ENCODE assay signal across 30 cellular contexts in genomic region chr10:132365102-132365501, GRCh38. TPM values are rescaled to one million over a fixed set of nuclear protein-coding genes. Genes with fewer than 3 reads are reported as not detected.
DNase-seq lines count a peak whose midpoint lies in the region; ATAC-seq, FAIRE-seq and TF ChIP-seq lines count a peak whose summit lies in the region.
"Had no signal": no experiment of that assay in that cellular context is flagged by ENCODE, and none has a peak within 500 bp of the region (broad histone marks: within the 10 kb centered on the region; RNA-seq: fewer than 3 reads in every experiment).

No MANE protein-coding gene starts in this region.

- H2BK12ac ChIP-seq in H1 (ENCODE audit: low read depth, low read length): no peak overlapping the region

- H2AFZ ChIP-seq in H1 (ENCODE audit: low read length): no peak overlapping the region

- H4K20me1 ChIP-seq in H1 (replicated peaks in 1 of 2; ENCODE audit: control insufficient read depth in 1 of 2, insufficient read depth in 2 of 2, low read length in 2 of 2): peaks cover 0 to 5% of the 10 kb centered on the region in 2 experiments

- no peak for ATAC-seq in stimulated activated effector memory CD8-positive, alpha-beta T cell treated with anti-CD3 and anti-CD28 coated beads, Interleukin-12 subunit alpha, Interleukin-12 subunit beta, amount 100 ng/mL, for 72 hours
- ATAC-seq in T-cell (replicated peaks in 1 of 4): no peak
- ATAC-seq: CD8-positive, alpha-beta T cell; T-helper 17 cell had no signal

- no peak overlapping the region; the same call in 1 of the 2 replicates for H4K8ac ChIP-seq in H1 (ENCODE audit: extremely low read depth, insufficient read depth, low read length)

- no peak overlapping the region for H3K4me3 Mint-ChIP-seq in activated T-helper 1 cell treated with anti-CD3 and anti-CD28 coated beads, Interleukin-12 subunit alpha, Interleukin-12 subunit beta, Interleukin-2, Interleukin-4 antibody, amounts not matched to agents 30 ng/mL and 10 ng/mL and 1 ng/mL, durations not matched to agents 14 hours and 24 hours and 36 hours
- no peak overlapping the region for H3K4me3 Mint-ChIP-seq in stimulated activated effector memory CD8-positive, alpha-beta T cell treated with anti-CD3 and anti-CD28 coated beads, Interleukin-12 subunit alpha, Interleukin-12 subunit beta, amount 100 ng/mL, for 72 hours
- H3K4me3 Mint-ChIP-seq in Calu3 (ENCODE audit: low read depth, unreplicated experiment) (no peak overlapping the region), T-cell (no peak overlapping the region)
- H3K4me3 Mint-ChIP-seq: activated naive CD8-positive, alpha-beta T cell treated with anti-CD3 and anti-CD28 coated beads, Interleukin-2, amount 10 ng/mL, durations not matched to agents 7 days and 5 days; B cell; CD8-positive, alpha-beta T cell; dendritic cell treated with granulocyte-macrophage colony-stimulating factor and Interleukin-4, amounts not matched to agents 40 ng/mL and 50 ng/mL, for 4 days; IgD-negative memory B cell; T-helper 17 cell had no signal

- no peak overlapping the region for H2BK5ac ChIP-seq in H1 (ENCODE audit: low read depth, low read length)

- 89% methylated on average over 8 of the region's 9 CpGs; no CpG with 5 or more reads in 1 of the 2 experiments for WGBS in H1 (ENCODE audit: extremely low coverage in 1 of 2, insufficient coverage in 1 of 2, insufficient read length in 1 of 2, insufficient replicate concordance in 2 of 2, low coverage in 1 of 2, low lambda C conversion rate in 2 of 2, missing lambda C conversion rate in 1 of 2), 2 experiments

- POLR2A ChIA-PET in H1 (lab: Charles Lee; ENCODE audit: partially characterized antibody) (no interaction called here), T-cell (lab: Charles Lee) (no interaction called here)

- H3K79me2 ChIP-seq in H1 (ENCODE audit: control insufficient read depth in 1 of 2, insufficient read depth in 2 of 2, low read length in 2 of 2): no peaks in the 10 kb centered on the region

- H3K36me3 ChIP-seq in H1 (ENCODE audit: control insufficient read depth in 2 of 4, insufficient read depth in 4 of 4, low read length in 3 of 4): no peaks in the 10 kb centered on the region; a peak in 1 of 8 replicates
- H3K36me3 ChIP-seq: uterus had no signal

- H3K9me3 ChIP-seq in H1 (ENCODE audit: insufficient read depth in 2 of 2, low read depth in 1 of 2, low read length in 1 of 2): no peaks in the 10 kb centered on the region
- H3K9me3 ChIP-seq: esophagus squamous epithelium, thoracic aorta, uterus had no signal

- CTCF ChIA-PET in H1 (lab: Charles Lee; ENCODE audit: partially characterized antibody) (no interaction called here), Calu3 (lab: Charles Lee) (no interaction called here), T-cell (lab: Charles Lee) (no interaction called here)

- no peak overlapping the region for H3K14ac ChIP-seq in H1 (ENCODE audit: insufficient read length)

- DNase-seq in activated effector memory CD4-positive, alpha-beta T cell treated with anti-CD3 and anti-CD28 coated beads, Interleukin-2, amount 50 U/mL, for 16 hours: peak; percentile 16
- DNase-seq in activated effector memory CD4-positive, alpha-beta T cell treated with Interleukin-2 at 50 U/mL for 16 hours: no peak
- DNase-seq in activated T-helper 1 cell treated with anti-CD3 and anti-CD28 coated beads, Interleukin-12 subunit alpha, Interleukin-12 subunit beta, Interleukin-2, Interleukin-4 antibody, amounts not matched to agents 30 ng/mL and 10 ng/mL and 1 ng/mL, durations not matched to agents 14 hours and 24 hours and 36 hours (ENCODE audit: low spot score): no peak
- DNase-seq in H1 (ENCODE audit: low read depth in 1 of 2, low spot score in 2 of 2) (no peak), Calu3 (no peak), T-cell (no peak)
- no peak for DNase-seq in stimulated activated effector memory CD8-positive, alpha-beta T cell treated with anti-CD3 and anti-CD28 coated beads, Interleukin-12 subunit alpha, Interleukin-12 subunit beta, amount 100 ng/mL, for 72 hours (ENCODE audit: low spot score in 2 of 2)
- DNase-seq: ACHN; activated naive CD8-positive, alpha-beta T cell treated with anti-CD3 and anti-CD28 coated beads, Interleukin-2, amount 10 ng/mL, durations not matched to agents 7 days and 5 days; CD8-positive, alpha-beta T cell; DMS 273 treated with DMSO at 0.1 percent for 48 hours; esophagus squamous epithelium; foreskin keratinocyte; midbrain; MV-4-11; naive B cell; NCI-H1436 treated with DMSO at 0.1 percent for 48 hours; NCI-H2081 treated with DMSO at 0.1 percent for 48 hours; NCI-H2227 treated with DMSO at 0.1 percent for 48 hours; NCI-H526; NK-92 treated with Interleukin-12 subunit alpha and Interleukin-12 subunit beta, amount 100 ng/mL, for 24 hours; T-helper 17 cell had no signal

- no peak overlapping the region for H3K4ac ChIP-seq in H1 (replicated peaks; ENCODE audit: insufficient read length, low read depth, low read length)

- no peak overlapping the region for H3K27ac ChIP-seq in H1 (ENCODE audit: low read depth, low read length)
- H3K27ac ChIP-seq: esophagus squamous epithelium, foreskin keratinocyte, skin epidermis, thoracic aorta, uterus had no signal

- H4K91ac ChIP-seq in H1 (replicated peaks; ENCODE audit: insufficient read length, low read length): no peak overlapping the region

- H3K79me1 ChIP-seq in H1 (ENCODE audit: low read depth, low read length): no peaks in the 10 kb centered on the region

- H3K4me1 Mint-ChIP-seq in activated T-helper 1 cell treated with anti-CD3 and anti-CD28 coated beads, Interleukin-12 subunit alpha, Interleukin-12 subunit beta, Interleukin-2, Interleukin-4 antibody, amounts not matched to agents 30 ng/mL and 10 ng/mL and 1 ng/mL, durations not matched to agents 14 hours and 24 hours and 36 hours (ENCODE audit: low read depth): peaks cover 8% of the 10 kb centered on the region
- H3K4me1 Mint-ChIP-seq in stimulated activated effector memory CD8-positive, alpha-beta T cell treated with anti-CD3 and anti-CD28 coated beads, Interleukin-12 subunit alpha, Interleukin-12 subunit beta, amount 100 ng/mL, for 72 hours: peaks cover 9% of the 10 kb centered on the region
- no peaks in the 10 kb centered on the region for H3K4me1 Mint-ChIP-seq in Calu3 (ENCODE audit: low read depth, unreplicated experiment)
- no peaks in the 10 kb centered on the region for H3K4me1 Mint-ChIP-seq in T-cell
- H3K4me1 Mint-ChIP-seq: B cell, IgD-negative memory B cell had no signal

- no peak overlapping the region for H3K18ac ChIP-seq in H1 (ENCODE audit: extremely low read depth, low read length)

- BruUV-seq in Calu3 (replicated peaks; lab: Mats Ljungman, UMichigan): no TSS peak

- TF ChIP-seq POLR2A in H1 (IDR thresholded peaks at IDR 0.05; ENCODE audit: control extremely low read depth in 1 of 2, low read depth in 2 of 2, low read length in 2 of 2): no peak

- no peak overlapping the region for H2BK15ac ChIP-seq in H1 (ENCODE audit: low read length)

- peaks cover 0 to 7% (median 1%) of the 10 kb centered on the region in 4 experiments; a peak in 3 of 7 replicates for H3K4me1 ChIP-seq in H1 (replicated peaks in 1 of 4; ENCODE audit: control insufficient read depth in 3 of 4, insufficient read depth in 4 of 4, low read length in 3 of 4)
- H3K4me1 ChIP-seq: esophagus squamous epithelium, foreskin keratinocyte, uterus had no signal

- H4K5ac ChIP-seq in H1 (ENCODE audit: insufficient read length, low read depth, low read length): no peak overlapping the region

- no peak for TF ChIP-seq EP300 in H1 (IDR thresholded peaks at IDR 0.05; ENCODE audit: borderline replicate concordance in 1 of 2, low read depth in 2 of 2, low read length in 2 of 2)

- no peak for FAIRE-seq in H1 (lab: Jason Lieb, UNC)
- FAIRE-seq: endometrium, H54 had no signal

- TF ChIP-seq RAD21 in H1 (IDR thresholded peaks at IDR 0.05 in 1 of 2, conservative IDR thresholded peaks at IDR 0.05 in 1 of 2; ENCODE audit: low read depth in 2 of 2, low read length in 2 of 2): no peak

- no peak overlapping the region for H3K23ac ChIP-seq in H1 (ENCODE audit: insufficient read length)

- peaks cover 3% of the 10 kb centered on the region for H3K36me3 Mint-ChIP-seq in activated T-helper 1 cell treated with anti-CD3 and anti-CD28 coated beads, Interleukin-12 subunit alpha, Interleukin-12 subunit beta, Interleukin-2, Interleukin-4 antibody, amounts not matched to agents 30 ng/mL and 10 ng/mL and 1 ng/mL, durations not matched to agents 14 hours and 24 hours and 36 hours (ENCODE audit: low read depth)
- peaks cover 12% of the 10 kb centered on the region for H3K36me3 Mint-ChIP-seq in stimulated activated effector memory CD8-positive, alpha-beta T cell treated with anti-CD3 and anti-CD28 coated beads, Interleukin-12 subunit alpha, Interleukin-12 subunit beta, amount 100 ng/mL, for 72 hours
- H3K36me3 Mint-ChIP-seq in Calu3 (ENCODE audit: insufficient read depth, unreplicated experiment): peaks cover 5% of the 10 kb centered on the region
- peaks cover 36% of the 10 kb centered on the region for H3K36me3 Mint-ChIP-seq in T-cell

- no peak overlapping the region for H3K4me2 ChIP-seq in H1 (ENCODE audit: insufficient read depth in 1 of 2, low read depth in 2 of 2, low read length in 2 of 2)

- H3K56ac ChIP-seq in H1 (replicated peaks; ENCODE audit: insufficient read length, low read depth, low read length): no peak overlapping the region

- intact Hi-C loops in activated T-helper 1 cell treated with anti-CD3 and anti-CD28 coated beads, Interleukin-12 subunit alpha, Interleukin-12 subunit beta, Interleukin-2, Interleukin-4 antibody, amounts not matched to agents 30 ng/mL and 10 ng/mL and 1 ng/mL, durations not matched to agents 14 hours and 24 hours and 36 hours (cut with micrococcal nuclease): loop anchor here (2.0 to 10.0 kb wide), 2 partner anchors 24 to 250 kb away; no protein-coding TSS in a partner anchor
- intact Hi-C loops in Calu3 (cut with micrococcal nuclease; ENCODE audit: unreplicated experiment): no loop called here

- H2BK20ac ChIP-seq in H1 (ENCODE audit: low read length): no peak overlapping the region

- peaks cover 7% of the 10 kb centered on the region; the same call in 1 of the 2 replicates for H3K23me2 ChIP-seq in H1 (ENCODE audit: low read depth, low read length)

- no peaks in the 10 kb centered on the region for H3K27me3 Mint-ChIP-seq in activated T-helper 1 cell treated with anti-CD3 and anti-CD28 coated beads, Interleukin-12 subunit alpha, Interleukin-12 subunit beta, Interleukin-2, Interleukin-4 antibody, amounts not matched to agents 30 ng/mL and 10 ng/mL and 1 ng/mL, durations not matched to agents 14 hours and 24 hours and 36 hours (ENCODE audit: insufficient read depth)
- H3K27me3 Mint-ChIP-seq in Calu3 (ENCODE audit: unreplicated experiment) (no peaks in the 10 kb centered on the region), T-cell (no peaks in the 10 kb centered on the region)
- H3K27me3 Mint-ChIP-seq: activated naive CD8-positive, alpha-beta T cell treated with anti-CD3 and anti-CD28 coated beads, Interleukin-2, amount 10 ng/mL, durations not matched to agents 7 days and 5 days; B cell; dendritic cell treated with granulocyte-macrophage colony-stimulating factor and Interleukin-4, amounts not matched to agents 40 ng/mL and 50 ng/mL, for 4 days; T-helper 17 cell had no signal

- peaks cover 11% of the 10 kb centered on the region for H3K9me3 Mint-ChIP-seq in activated T-helper 1 cell treated with anti-CD3 and anti-CD28 coated beads, Interleukin-12 subunit alpha, Interleukin-12 subunit beta, Interleukin-2, Interleukin-4 antibody, amounts not matched to agents 30 ng/mL and 10 ng/mL and 1 ng/mL, durations not matched to agents 14 hours and 24 hours and 36 hours
- H3K9me3 Mint-ChIP-seq in stimulated activated effector memory CD8-positive, alpha-beta T cell treated with anti-CD3 and anti-CD28 coated beads, Interleukin-12 subunit alpha, Interleukin-12 subunit beta, amount 100 ng/mL, for 72 hours: peaks cover 5% of the 10 kb centered on the region
- no peaks in the 10 kb centered on the region for H3K9me3 Mint-ChIP-seq in Calu3 (ENCODE audit: low read depth, unreplicated experiment)
- no peaks in the 10 kb centered on the region for H3K9me3 Mint-ChIP-seq in T-cell
- H3K9me3 Mint-ChIP-seq: CD8-positive, alpha-beta T cell; dendritic cell treated with granulocyte-macrophage colony-stimulating factor and Interleukin-4, amounts not matched to agents 40 ng/mL and 50 ng/mL, for 4 days; IgD-negative memory B cell had no signal

- no peak for TF ChIP-seq CTCF in H1 (IDR thresholded peaks at IDR 0.05; ENCODE audit: control extremely low read depth in 1 of 3, insufficient read depth in 1 of 3, low read depth in 1 of 3, low read length in 3 of 3)
- no peak for TF ChIP-seq CTCF in Calu3 (IDR thresholded peaks at IDR 0.05; ENCODE audit: unreplicated experiment)

- H2AK5ac ChIP-seq in H1 (ENCODE audit: low read depth, low read length): no peak overlapping the region

- H3K9ac ChIP-seq in H1 (replicated peaks in 1 of 4; ENCODE audit: extremely low read depth in 1 of 4, low read depth in 3 of 4, low read length in 3 of 4): no peak overlapping the region

- no peak overlapping the region for H2BK120ac ChIP-seq in H1 (replicated peaks; ENCODE audit: low read depth, low read length)

- no peak overlapping the region for H3K4me3 ChIP-seq in H1 (ENCODE audit: extremely low read depth in 1 of 4, insufficient read depth in 2 of 4, low read depth in 3 of 4, low read length in 4 of 4)
- H3K4me3 ChIP-seq: esophagus squamous epithelium, skin epidermis, thoracic aorta, uterus had no signal

- peaks cover 0 to 2% (median 0%) of the 10 kb centered on the region in 4 experiments; a peak in 1 of 7 replicates for H3K27me3 ChIP-seq in H1 (replicated peaks in 1 of 4; ENCODE audit: control insufficient read depth in 3 of 4, extremely low read depth in 1 of 4, insufficient read depth in 3 of 4, low read length in 3 of 4)
- H3K27me3 ChIP-seq: esophagus squamous epithelium, foreskin keratinocyte, uterus had no signal

- peak overlapping the region; percentile 77 for H3K27ac Mint-ChIP-seq in activated T-helper 1 cell treated with anti-CD3 and anti-CD28 coated beads, Interleukin-12 subunit alpha, Interleukin-12 subunit beta, Interleukin-2, Interleukin-4 antibody, amounts not matched to agents 30 ng/mL and 10 ng/mL and 1 ng/mL, durations not matched to agents 14 hours and 24 hours and 36 hours
- peak overlapping the region; percentile 95 for H3K27ac Mint-ChIP-seq in stimulated activated effector memory CD8-positive, alpha-beta T cell treated with anti-CD3 and anti-CD28 coated beads, Interleukin-12 subunit alpha, Interleukin-12 subunit beta, amount 100 ng/mL, for 72 hours
- H3K27ac Mint-ChIP-seq in Calu3 (ENCODE audit: unreplicated experiment) (no peak overlapping the region), T-cell (no peak overlapping the region)
- H3K27ac Mint-ChIP-seq: B cell; CD8-positive, alpha-beta T cell; dendritic cell treated with granulocyte-macrophage colony-stimulating factor and Interleukin-4, amounts not matched to agents 40 ng/mL and 50 ng/mL, for 4 days; T-helper 17 cell had no signal

RNA-seq across cellular contexts. Expression of gene PWWP2B, which starts 31.9 kb away (rescaled TPM):
- 4.1 and 4.8 TPM in 2 replicates for total RNA-seq in activated T-helper 1 cell treated with anti-CD3 and anti-CD28 coated beads, Interleukin-12 subunit alpha, Interleukin-12 subunit beta, Interleukin-2, Interleukin-4 antibody, amounts not matched to agents 30 ng/mL and 10 ng/mL and 1 ng/mL, durations not matched to agents 14 hours and 24 hours and 36 hours
- total RNA-seq in H1 (2021; fragmentation: NEBNext Ultra II Directional; extraction: Animal tissue kit (Norgen Biotek cat#: 25700)): 10.8 and 11.0 TPM in 2 replicates
- 5.3 and 9.4 TPM in 2 replicates for polyA plus RNA-seq in H1 (2011; rRNA removed)
- 7.2 TPM for polyA plus RNA-seq in H1 (2011; cell fraction: cytosol; rRNA removed)
- 17.0 TPM for polyA plus RNA-seq in H1 (2011; cell fraction: nucleus; rRNA removed)
- polyA plus RNA-seq in H1 (2012, experiment 1 of 2): 4.8 to 8.4 TPM (median 8.0 TPM) in 4 replicates
- polyA plus RNA-seq in H1 (2012, experiment 2 of 2): 6.0 TPM
- polyA plus RNA-seq in H1 (2013, experiment 1 of 2): 6.0 TPM
- polyA plus RNA-seq in H1 (2013, experiment 2 of 2): 5.5 TPM
- polyA minus RNA-seq in H1 (2011; rRNA and poly(A)+ RNA removed): 1.2 and 1.4 TPM in 2 replicates
- polyA minus RNA-seq in H1 (2011; cell fraction: cytosol; rRNA and poly(A)+ RNA removed): 5.2 TPM
- 7.0 TPM for polyA minus RNA-seq in H1 (2011; cell fraction: nucleus; rRNA and poly(A)+ RNA removed)
- 12.9 and 15.8 TPM in 2 replicates for total RNA-seq in Calu3 (2022)
- total RNA-seq in T-cell: 10 to 100 TPM; 11.5 to 15.3 (median 13.6) TPM

RNA-seq across cellular contexts. Expression of gene LRRC27, which starts 33.1 kb away (rescaled TPM):
- total RNA-seq in activated T-helper 1 cell treated with anti-CD3 and anti-CD28 coated beads, Interleukin-12 subunit alpha, Interleukin-12 subunit beta, Interleukin-2, Interleukin-4 antibody, amounts not matched to agents 30 ng/mL and 10 ng/mL and 1 ng/mL, durations not matched to agents 14 hours and 24 hours and 36 hours: 1.7 and 3.4 TPM in 2 replicates
- total RNA-seq in H1 (2021; fragmentation: NEBNext Ultra II Directional; extraction: Animal tissue kit (Norgen Biotek cat#: 25700)): 3.8 and 4.3 TPM in 2 replicates
- polyA plus RNA-seq in H1 (2011; rRNA removed): 1.2 and 2.0 TPM in 2 replicates
- 3.1 TPM for polyA plus RNA-seq in H1 (2011; cell fraction: cytosol; rRNA removed)
- 8.2 TPM for polyA plus RNA-seq in H1 (2011; cell fraction: nucleus; rRNA removed)
- 2.8 to 4.0 TPM (median 2.9 TPM) in 4 replicates for polyA plus RNA-seq in H1 (2012, experiment 1 of 2)
- 1.7 TPM for polyA plus RNA-seq in H1 (2012, experiment 2 of 2)
- polyA plus RNA-seq in H1 (2013, experiment 1 of 2): 3.6 TPM
- polyA plus RNA-seq in H1 (2013, experiment 2 of 2): 2.5 TPM
- 1.1 and 1.6 TPM in 2 replicates for polyA minus RNA-seq in H1 (2011; rRNA and poly(A)+ RNA removed)
- 0.88 TPM for polyA minus RNA-seq in H1 (2011; cell fraction: cytosol; rRNA and poly(A)+ RNA removed)
- 4.0 TPM for polyA minus RNA-seq in H1 (2011; cell fraction: nucleus; rRNA and poly(A)+ RNA removed)
- total RNA-seq in Calu3 (2022) (4.6 and 5.0 TPM in 2 replicates), T-cell (1 to 10 TPM; 3.1 to 7.8 (median 7.0) TPM)

RNA-seq across cellular contexts. Expression of gene STK32C, which starts 57.4 kb away (rescaled TPM):
- 14.6 and 15.5 TPM in 2 replicates for total RNA-seq in activated T-helper 1 cell treated with anti-CD3 and anti-CD28 coated beads, Interleukin-12 subunit alpha, Interleukin-12 subunit beta, Interleukin-2, Interleukin-4 antibody, amounts not matched to agents 30 ng/mL and 10 ng/mL and 1 ng/mL, durations not matched to agents 14 hours and 24 hours and 36 hours
- total RNA-seq in H1 (2021; fragmentation: NEBNext Ultra II Directional; extraction: Animal tissue kit (Norgen Biotek cat#: 25700)): 15.6 and 17.3 TPM in 2 replicates
- 10.6 and 18.1 TPM in 2 replicates for polyA plus RNA-seq in H1 (2011; rRNA removed)
- 19.9 TPM for polyA plus RNA-seq in H1 (2011; cell fraction: cytosol; rRNA removed)
- polyA plus RNA-seq in H1 (2011; cell fraction: nucleus; rRNA removed): 22.0 TPM
- 13.4 to 23.5 TPM (median 20.3 TPM) in 4 replicates for polyA plus RNA-seq in H1 (2012, experiment 1 of 2)
- polyA plus RNA-seq in H1 (2012, experiment 2 of 2): 11.9 TPM
- 11.6 TPM for polyA plus RNA-seq in H1 (2013, experiment 1 of 2)
- 10.9 TPM for polyA plus RNA-seq in H1 (2013, experiment 2 of 2)
- 7.3 and 11.0 TPM in 2 replicates for polyA minus RNA-seq in H1 (2011; rRNA and poly(A)+ RNA removed)
- polyA minus RNA-seq in H1 (2011; cell fraction: cytosol; rRNA and poly(A)+ RNA removed): 5.1 TPM
- 8.8 TPM for polyA minus RNA-seq in H1 (2011; cell fraction: nucleus; rRNA and poly(A)+ RNA removed)
- total RNA-seq in Calu3 (2022) (13.5 and 16.0 TPM in 2 replicates), T-cell (10 to 100 TPM in 3 of 5 donors, 1 to 10 TPM in 2; 5.8 to 16.4 (median 12.2) TPM)

Comparison
In these comparisons a context has a peak if more than half of its experiments do, and no peak if none do; other contexts are left out.
1. H3K27ac Mint-ChIP-seq: peak in activated T-helper 1 cell treated with anti-CD3 and anti-CD28 coated beads, Interleukin-12 subunit alpha, Interleukin-12 subunit beta, Interleukin-2, Interleukin-4 antibody, amounts not matched to agents 30 ng/mL and 10 ng/mL and 1 ng/mL, durations not matched to agents 14 hours and 24 hours and 36 hours (single experiment) and stimulated activated effector memory CD8-positive, alpha-beta T cell treated with anti-CD3 and anti-CD28 coated beads, Interleukin-12 subunit alpha, Interleukin-12 subunit beta, amount 100 ng/mL, for 72 hours (single experiment); none in Calu3 (single experiment) and T-cell (0 of 2).